In the genomic region with DNA sequence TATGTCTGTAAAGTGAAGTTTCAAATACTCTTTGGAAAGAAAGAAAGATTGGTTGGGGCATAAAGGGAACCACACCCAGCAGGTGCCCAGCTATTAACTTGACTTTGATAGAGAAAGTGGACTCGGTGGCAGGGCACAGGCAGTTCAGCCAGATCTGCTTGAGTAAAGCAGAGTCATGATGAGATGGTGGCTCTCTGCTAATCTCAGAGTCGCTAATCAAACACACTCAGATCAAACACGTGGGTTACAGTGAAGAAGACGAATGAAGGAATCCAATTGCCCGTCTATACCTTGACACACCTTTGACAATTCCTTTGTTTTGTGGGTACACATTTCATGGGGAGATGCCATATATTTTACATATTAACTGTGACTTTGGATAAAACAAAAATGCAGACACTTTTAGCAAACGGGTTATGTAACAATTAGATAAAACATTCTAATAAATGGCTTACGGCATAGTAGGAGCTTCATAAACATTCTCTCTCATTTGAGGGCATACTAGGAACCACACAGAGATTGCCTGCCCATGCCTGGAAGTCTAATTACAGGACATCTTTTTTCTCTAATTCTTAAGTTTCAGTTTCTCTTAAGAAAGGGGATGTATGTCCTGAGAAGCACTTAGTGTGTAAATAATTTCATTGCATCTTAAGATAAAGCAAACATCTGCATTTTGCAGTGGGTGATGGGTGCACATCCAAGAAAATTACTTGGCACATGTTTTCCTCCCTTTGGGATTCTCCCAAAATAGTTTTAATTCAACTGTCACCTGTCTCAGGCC, we compare ENCODE assay signal across 19 cellular contexts. TPM values are rescaled to one million over a fixed set of nuclear protein-coding genes. Genes with fewer than 3 reads are reported as not detected.
A peak's percentile ranks its signal among the peaks of the same experiment; 100 is the strongest.
DNase-seq lines count a peak whose midpoint lies in the region; ATAC-seq, FAIRE-seq and TF ChIP-seq lines count a peak whose summit lies in the region.
"Had no signal": no experiment of that assay in that cellular context is flagged by ENCODE, and none has a peak within 500 bp of the region (broad histone marks: within the 10 kb centered on the region; RNA-seq: fewer than 3 reads in every experiment).

No MANE protein-coding gene starts in this region.

- ATAC-seq in HG03439 (IDR thresholded peaks at IDR 0.05; ENCODE audit: unreplicated experiment): no peak
- ATAC-seq in HG02840 (IDR thresholded peaks at IDR 0.05; ENCODE audit: low FRiP score, unreplicated experiment): no peak
- ATAC-seq: activated CD8-positive, alpha-beta memory T cell treated with anti-CD3 and anti-CD28 coated beads, Interleukin-2, amount 10 ng/mL, durations not matched to agents 7 days and 5 days; heart left ventricle; natural killer cell treated with Interleukin-12 subunit alpha and Interleukin-12 subunit beta and Interleukin-15 and Interleukin-18, amount 100 ng/mL, for 72 hours; stimulated activated effector memory CD8-positive, alpha-beta T cell treated with anti-CD3 and anti-CD28 coated beads, Interleukin-12 subunit alpha, Interleukin-12 subunit beta, amount 100 ng/mL, for 72 hours had no signal

- H3K27me3 ChIP-seq in BLaER1 treated with 17β-estradiol and CSF1 and Interleukin-3, amounts not matched to agents 10 nM and 100 nM: no peaks in the 10 kb centered on the region
- H3K27me3 ChIP-seq in dorsolateral prefrontal cortex (no peaks in the 10 kb centered on the region), esophagus muscularis mucosa (no peaks in the 10 kb centered on the region)
- H3K27me3 ChIP-seq: BLaER1, heart left ventricle, SJSA1 had no signal

- H4K20me1 ChIP-seq in BLaER1 treated with 17β-estradiol and CSF1 and Interleukin-3, amounts not matched to agents 10 nM and 100 nM: no peaks in the 10 kb centered on the region
- H4K20me1 ChIP-seq: BLaER1 had no signal

- TF ChIP-seq POLR2A in GM12891 (IDR thresholded peaks at IDR 0.05; ENCODE audit: low read depth, low read length) (no peak), esophagus muscularis mucosa (IDR thresholded peaks at IDR 0.05; ENCODE audit: low read depth) (no peak)

- TF ChIP-seq CTCF in dorsolateral prefrontal cortex (IDR thresholded peaks at IDR 0.05 in 54 of 56, conservative IDR thresholded peaks at IDR 0.05 in 2 of 56; ENCODE audit: low read depth in 1 of 56, partially characterized antibody in 56 of 56) (no peak), esophagus muscularis mucosa (IDR thresholded peaks at IDR 0.05) (no peak)

- peak overlapping the region in 1 of 10 experiments; percentile 8; a peak in 1 of 20 replicates for H3K4me3 ChIP-seq in BLaER1 treated with 17β-estradiol and CSF1 and Interleukin-3, amounts not matched to agents 10 nM and 100 nM
- H3K4me3 ChIP-seq in dorsolateral prefrontal cortex (no peak overlapping the region), esophagus muscularis mucosa (no peak overlapping the region)
- H3K4me3 ChIP-seq: BLaER1, heart left ventricle, SJSA1 had no signal

- peaks cover 0 to 6% (median 0%) of the 10 kb centered on the region in 11 experiments; a peak in 1 of 22 replicates for H3K9me3 ChIP-seq in BLaER1 treated with 17β-estradiol and CSF1 and Interleukin-3, amounts not matched to agents 10 nM and 100 nM (replicated peaks in 1 of 11)
- no peaks in the 10 kb centered on the region for H3K9me3 ChIP-seq in esophagus muscularis mucosa
- H3K9me3 ChIP-seq: BLaER1, SJSA1 had no signal

- intact Hi-C loops in dorsolateral prefrontal cortex (cut with DNase I): no loop called here
- intact Hi-C loops in esophagus muscularis mucosa (cut with DNase I): no loop called here

- peaks cover 10 to 48% (median 24%) of the 10 kb centered on the region in 10 experiments; a peak in 19 of 20 replicates for H3K4me1 ChIP-seq in BLaER1 treated with 17β-estradiol and CSF1 and Interleukin-3, amounts not matched to agents 10 nM and 100 nM
- peaks cover 0 to 18% (median 15%) of the 10 kb centered on the region in 4 donors for H3K4me1 ChIP-seq in esophagus muscularis mucosa

- WGBS in esophagus muscularis mucosa: 70% methylated on average over 7 of the region's 7 CpGs

- no peak for TF ChIP-seq EP300 in esophagus muscularis mucosa (IDR thresholded peaks at IDR 0.05)

- H3K9ac ChIP-seq in BLaER1 treated with 17β-estradiol and CSF1 and Interleukin-3, amounts not matched to agents 10 nM and 100 nM: no peak overlapping the region
- H3K9ac ChIP-seq: BLaER1 had no signal

- H3K4me2 ChIP-seq in BLaER1 treated with 17β-estradiol and CSF1 and Interleukin-3, amounts not matched to agents 10 nM and 100 nM: peak overlapping the region in 6 of 11 experiments; percentile 3 to 74 (median 51); a peak in 10 of 22 replicates
- H3K4me2 ChIP-seq: BLaER1 had no signal

- no peak for DNase-seq in GM12891 (ENCODE audit: insufficient read length, low spot score)
- peak; percentile 16 for DNase-seq in NOMO-1 treated with dmso at 0.1 percent for 144 hours (lab: John Stamatoyannopoulos, UW; ENCODE audit: unreplicated experiment)
- DNase-seq in dorsolateral prefrontal cortex: no peak
- no peak for DNase-seq in substantia nigra (lab: John Stamatoyannopoulos, UW)
- DNase-seq in esophagus muscularis mucosa (ENCODE audit: extremely low spot score): no peak
- DNase-seq: activated CD8-positive, alpha-beta memory T cell treated with anti-CD3 and anti-CD28 coated beads, Interleukin-2, amount 10 ng/mL, durations not matched to agents 7 days and 5 days; heart left ventricle; NCI-H1092; NCI-H446; stimulated activated CD4-positive, alpha-beta T cell treated with anti-CD3 and anti-CD28 coated beads, Interleukin-4, amount 100 ng/mL, for 1 hour had no signal

- peak overlapping the region in 3 of 11 experiments; percentile 2 to 17 (median 16); a peak in 3 of 22 replicates for H3K27ac ChIP-seq in BLaER1 treated with 17β-estradiol and CSF1 and Interleukin-3, amounts not matched to agents 10 nM and 100 nM
- peak overlapping the region in 41 of 59 donors; percentile 6 to 98 (median 93) for H3K27ac ChIP-seq in dorsolateral prefrontal cortex
- no peak overlapping the region for H3K27ac ChIP-seq in substantia nigra (ENCODE audit: low read depth, low read length, poor library complexity, severe bottlenecking)
- H3K27ac ChIP-seq in esophagus muscularis mucosa (replicated peaks in 1 of 4): no peak overlapping the region
- H3K27ac ChIP-seq: BLaER1, epithelial cell of prostate, SJSA1, VCaP had no signal

- peak; percentile 63 for FAIRE-seq in GM12891 (lab: Jason Lieb, UNC)

- H3K36me3 ChIP-seq in BLaER1 treated with 17β-estradiol and CSF1 and Interleukin-3, amounts not matched to agents 10 nM and 100 nM: peaks cover 7 to 16% (median 13%) of the 10 kb centered on the region in 11 experiments
- peaks cover 0 to 8% (median 4%) of the 10 kb centered on the region in 4 donors for H3K36me3 ChIP-seq in esophagus muscularis mucosa

TF ChIP-seq in GM12891, 5 proteins besides CTCF, POLR2A, EP300 and RAD21:
- no peak for TF ChIP-seq PAX5 (IDR thresholded peaks at IDR 0.05; ENCODE audit: insufficient read depth, low read length, severe bottlenecking)
- TF ChIP-seq TAF1 (IDR thresholded peaks at IDR 0.05; ENCODE audit: low read depth, low read length): no peak
- no peak for TF ChIP-seq POLR2AphosphoS5 (IDR thresholded peaks at IDR 0.05; ENCODE audit: low read depth, low read length)
- no peak for TF ChIP-seq POU2F2 (IDR thresholded peaks at IDR 0.05; ENCODE audit: low read depth, low read length)
- no peak for TF ChIP-seq SPI1 (IDR thresholded peaks at IDR 0.05; ENCODE audit: low read depth, low read length)
TF ChIP-seq in GM12891: peak in this region for 0.

RNA-seq across cellular contexts. Expression of a gene that starts 7.2 kb away (rescaled TPM):
- polyA plus RNA-seq in GM12891 (2012; ENCODE audit: low read depth, missing spikeins): 21.3 TPM
- 100 to 1,000 TPM in 82 of 120 experiments, 10 to 100 TPM in 38; 41.1 to 388 (median 113) TPM for total RNA-seq in dorsolateral prefrontal cortex
- total RNA-seq in esophagus muscularis mucosa: 100 to 1,000 TPM in 3 of 4 donors, 10 to 100 TPM in 1; 83.3 to 155 (median 121) TPM

RNA-seq across cellular contexts. Expression of a gene that starts 16.7 kb away (rescaled TPM):
- 4.9 TPM for polyA plus RNA-seq in GM12891 (2012; ENCODE audit: low read depth, missing spikeins)
- total RNA-seq in dorsolateral prefrontal cortex (10 to 100 TPM; 18.7 to 44.9 (median 30.8) TPM), esophagus muscularis mucosa (10 to 100 TPM; 10.8 to 15.2 (median 13.3) TPM)

RNA-seq across cellular contexts. Expression of a gene that starts 57.8 kb away (rescaled TPM):
- polyA plus RNA-seq in GM12891 (2012; ENCODE audit: low read depth, missing spikeins): 0.77 TPM
- 10 to 100 TPM in 10 of 120 experiments, 1 to 10 TPM in 110; 3.2 to 13.7 (median 6.6) TPM for total RNA-seq in dorsolateral prefrontal cortex
- 10 to 100 TPM; 11.4 to 18.5 (median 14.0) TPM for total RNA-seq in esophagus muscularis mucosa

Comparison
In these comparisons a context has a peak if more than half of its experiments do, and no peak if none do; other contexts are left out.
1. H3K27ac ChIP-seq: peak in dorsolateral prefrontal cortex (41 of 59); none in substantia nigra (single experiment) and esophagus muscularis mucosa (0 of 4).